1 cellular context compared by ENCODE assay signal in genomic region chr20:53849471-53850059, GRCh38.
TF ChIP-seq lines count a peak whose summit lies in the region.

No MANE protein-coding gene starts in this region.

TF ChIP-seq in H1, 55 proteins besides CTCF, POLR2A, EP300 and RAD21:
- TF ChIP-seq CHD2 (IDR thresholded peaks at IDR 0.05; ENCODE audit: low read length) (no peak), FOSL1 (IDR thresholded peaks at IDR 0.05; ENCODE audit: insufficient read depth, low read depth, low read length) (no peak), CEBPB (IDR thresholded peaks at IDR 0.05; ENCODE audit: low read depth, low read length) (no peak), YY1 (IDR thresholded peaks at IDR 0.05; ENCODE audit: low read depth, low read length) (no peak), POLR2AphosphoS5 (IDR thresholded peaks at IDR 0.05; ENCODE audit: low read depth, low read length) (no peak), USF2 (IDR thresholded peaks at IDR 0.05; ENCODE audit: low read length) (no peak), RNF2 (IDR thresholded peaks at IDR 0.05; ENCODE audit: borderline replicate concordance, low read depth, low read length, missing control alignments, poor library complexity, severe bottlenecking) (no peak), EGR1 (IDR thresholded peaks at IDR 0.05; ENCODE audit: borderline replicate concordance, low read depth, low read length) (no peak), RFX5 (IDR thresholded peaks at IDR 0.05; ENCODE audit: borderline replicate concordance, low read depth, low read length) (no peak), BCL11A (IDR thresholded peaks at IDR 0.05; ENCODE audit: low read depth in 2 of 2, low read length in 2 of 2) (no peak), JUND (IDR thresholded peaks at IDR 0.05; ENCODE audit: low read length) (no peak), ASH2L (IDR thresholded peaks at IDR 0.05; ENCODE audit: low read length) (no peak), JUN (IDR thresholded peaks at IDR 0.05; ENCODE audit: low read depth, low read length) (no peak)
- TF ChIP-seq, protein P1, sequence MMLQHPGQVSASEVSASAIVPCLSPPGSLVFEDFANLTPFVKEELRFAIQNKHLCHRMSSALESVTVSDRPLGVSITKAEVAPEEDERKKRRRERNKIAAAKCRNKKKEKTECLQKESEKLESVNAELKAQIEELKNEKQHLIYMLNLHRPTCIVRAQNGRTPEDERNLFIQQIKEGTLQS (IDR thresholded peaks at IDR 0.05; ENCODE audit: insufficient read depth, low read depth, low read length) = no peak
- TF ChIP-seq, protein P2, sequence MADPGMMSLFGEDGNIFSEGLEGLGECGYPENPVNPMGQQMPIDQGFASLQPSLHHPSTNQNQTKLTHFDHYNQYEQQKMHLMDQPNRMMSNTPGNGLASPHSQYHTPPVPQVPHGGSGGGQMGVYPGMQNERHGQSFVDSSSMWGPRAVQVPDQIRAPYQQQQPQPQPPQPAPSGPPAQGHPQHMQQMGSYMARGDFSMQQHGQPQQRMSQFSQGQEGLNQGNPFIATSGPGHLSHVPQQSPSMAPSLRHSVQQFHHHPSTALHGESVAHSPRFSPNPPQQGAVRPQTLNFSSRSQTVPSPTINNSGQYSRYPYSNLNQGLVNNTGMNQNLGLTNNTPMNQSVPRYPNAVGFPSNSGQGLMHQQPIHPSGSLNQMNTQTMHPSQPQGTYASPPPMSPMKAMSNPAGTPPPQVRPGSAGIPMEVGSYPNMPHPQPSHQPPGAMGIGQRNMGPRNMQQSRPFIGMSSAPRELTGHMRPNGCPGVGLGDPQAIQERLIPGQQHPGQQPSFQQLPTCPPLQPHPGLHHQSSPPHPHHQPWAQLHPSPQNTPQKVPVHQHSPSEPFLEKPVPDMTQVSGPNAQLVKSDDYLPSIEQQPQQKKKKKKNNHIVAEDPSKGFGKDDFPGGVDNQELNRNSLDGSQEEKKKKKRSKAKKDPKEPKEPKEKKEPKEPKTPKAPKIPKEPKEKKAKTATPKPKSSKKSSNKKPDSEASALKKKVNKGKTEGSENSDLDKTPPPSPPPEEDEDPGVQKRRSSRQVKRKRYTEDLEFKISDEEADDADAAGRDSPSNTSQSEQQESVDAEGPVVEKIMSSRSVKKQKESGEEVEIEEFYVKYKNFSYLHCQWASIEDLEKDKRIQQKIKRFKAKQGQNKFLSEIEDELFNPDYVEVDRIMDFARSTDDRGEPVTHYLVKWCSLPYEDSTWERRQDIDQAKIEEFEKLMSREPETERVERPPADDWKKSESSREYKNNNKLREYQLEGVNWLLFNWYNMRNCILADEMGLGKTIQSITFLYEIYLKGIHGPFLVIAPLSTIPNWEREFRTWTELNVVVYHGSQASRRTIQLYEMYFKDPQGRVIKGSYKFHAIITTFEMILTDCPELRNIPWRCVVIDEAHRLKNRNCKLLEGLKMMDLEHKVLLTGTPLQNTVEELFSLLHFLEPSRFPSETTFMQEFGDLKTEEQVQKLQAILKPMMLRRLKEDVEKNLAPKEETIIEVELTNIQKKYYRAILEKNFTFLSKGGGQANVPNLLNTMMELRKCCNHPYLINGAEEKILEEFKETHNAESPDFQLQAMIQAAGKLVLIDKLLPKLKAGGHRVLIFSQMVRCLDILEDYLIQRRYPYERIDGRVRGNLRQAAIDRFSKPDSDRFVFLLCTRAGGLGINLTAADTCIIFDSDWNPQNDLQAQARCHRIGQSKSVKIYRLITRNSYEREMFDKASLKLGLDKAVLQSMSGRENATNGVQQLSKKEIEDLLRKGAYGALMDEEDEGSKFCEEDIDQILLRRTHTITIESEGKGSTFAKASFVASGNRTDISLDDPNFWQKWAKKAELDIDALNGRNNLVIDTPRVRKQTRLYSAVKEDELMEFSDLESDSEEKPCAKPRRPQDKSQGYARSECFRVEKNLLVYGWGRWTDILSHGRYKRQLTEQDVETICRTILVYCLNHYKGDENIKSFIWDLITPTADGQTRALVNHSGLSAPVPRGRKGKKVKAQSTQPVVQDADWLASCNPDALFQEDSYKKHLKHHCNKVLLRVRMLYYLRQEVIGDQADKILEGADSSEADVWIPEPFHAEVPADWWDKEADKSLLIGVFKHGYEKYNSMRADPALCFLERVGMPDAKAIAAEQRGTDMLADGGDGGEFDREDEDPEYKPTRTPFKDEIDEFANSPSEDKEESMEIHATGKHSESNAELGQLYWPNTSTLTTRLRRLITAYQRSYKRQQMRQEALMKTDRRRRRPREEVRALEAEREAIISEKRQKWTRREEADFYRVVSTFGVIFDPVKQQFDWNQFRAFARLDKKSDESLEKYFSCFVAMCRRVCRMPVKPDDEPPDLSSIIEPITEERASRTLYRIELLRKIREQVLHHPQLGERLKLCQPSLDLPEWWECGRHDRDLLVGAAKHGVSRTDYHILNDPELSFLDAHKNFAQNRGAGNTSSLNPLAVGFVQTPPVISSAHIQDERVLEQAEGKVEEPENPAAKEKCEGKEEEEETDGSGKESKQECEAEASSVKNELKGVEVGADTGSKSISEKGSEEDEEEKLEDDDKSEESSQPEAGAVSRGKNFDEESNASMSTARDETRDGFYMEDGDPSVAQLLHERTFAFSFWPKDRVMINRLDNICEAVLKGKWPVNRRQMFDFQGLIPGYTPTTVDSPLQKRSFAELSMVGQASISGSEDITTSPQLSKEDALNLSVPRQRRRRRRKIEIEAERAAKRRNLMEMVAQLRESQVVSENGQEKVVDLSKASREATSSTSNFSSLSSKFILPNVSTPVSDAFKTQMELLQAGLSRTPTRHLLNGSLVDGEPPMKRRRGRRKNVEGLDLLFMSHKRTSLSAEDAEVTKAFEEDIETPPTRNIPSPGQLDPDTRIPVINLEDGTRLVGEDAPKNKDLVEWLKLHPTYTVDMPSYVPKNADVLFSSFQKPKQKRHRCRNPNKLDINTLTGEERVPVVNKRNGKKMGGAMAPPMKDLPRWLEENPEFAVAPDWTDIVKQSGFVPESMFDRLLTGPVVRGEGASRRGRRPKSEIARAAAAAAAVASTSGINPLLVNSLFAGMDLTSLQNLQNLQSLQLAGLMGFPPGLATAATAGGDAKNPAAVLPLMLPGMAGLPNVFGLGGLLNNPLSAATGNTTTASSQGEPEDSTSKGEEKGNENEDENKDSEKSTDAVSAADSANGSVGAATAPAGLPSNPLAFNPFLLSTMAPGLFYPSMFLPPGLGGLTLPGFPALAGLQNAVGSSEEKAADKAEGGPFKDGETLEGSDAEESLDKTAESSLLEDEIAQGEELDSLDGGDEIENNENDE (IDR thresholded peaks at IDR 0.05; ENCODE audit: insufficient replicate concordance, low read length) = no peak
TF ChIP-seq in H1: peak in this region for 0.
